In genomic region chr16:70696952-70697600, GRCh38 we compare ENCODE assay signal across 10 cellular contexts. TPM values are rescaled to one million over a fixed set of nuclear protein-coding genes. Genes with fewer than 3 reads are reported as not detected.
A peak's percentile ranks its signal among the peaks of the same experiment; 100 is the strongest.
DNase-seq lines count a peak whose midpoint lies in the region; ATAC-seq and TF ChIP-seq lines count a peak whose summit lies in the region.
"Had no signal": no experiment of that assay in that cellular context is flagged by ENCODE, and none has a peak within 500 bp of the region (broad histone marks: within the 10 kb centered on the region; RNA-seq: fewer than 3 reads in every experiment).

No MANE protein-coding gene starts in this region.

- H3K27ac ChIP-seq in left lung (peak overlapping the region; percentile 39 to 68), thyroid gland (peak overlapping the region in 2 of 3 donors; percentile 2 to 28), ovary (no peak overlapping the region)

- H3K4me1 Mint-ChIP-seq in activated CD8-positive, alpha-beta memory T cell treated with anti-CD3 and anti-CD28 coated beads, Interleukin-2, amount 10 ng/mL, durations not matched to agents 7 days and 5 days, result peaks cover 28% of the 10 kb centered on the region
- H3K4me1 Mint-ChIP-seq in activated T-helper 1 cell treated with anti-CD3 and anti-CD28 coated beads, Interleukin-12 subunit alpha, Interleukin-12 subunit beta, Interleukin-2, Interleukin-4 antibody, amounts not matched to agents 30 ng/mL and 10 ng/mL and 1 ng/mL, durations not matched to agents 14 hours and 24 hours and 36 hours (ENCODE audit: low read depth), result peaks cover 13% of the 10 kb centered on the region

- no peak for TF ChIP-seq EP300 in ovary (IDR thresholded peaks at IDR 0.05)

- 66 to 68% methylated on average over 16 to 17 of the region's 19 CpGs for WGBS in thyroid gland, 2 donors
- 88 to 92% (median 90%) methylated on average over 15 to 19 of the region's 19 CpGs for WGBS in ovary, 3 donors

- H3K9me3 Mint-ChIP-seq in activated CD8-positive, alpha-beta memory T cell treated with anti-CD3 and anti-CD28 coated beads, Interleukin-2, amount 10 ng/mL, durations not matched to agents 7 days and 5 days (ENCODE audit: low read depth), result no peaks in the 10 kb centered on the region
- no peaks in the 10 kb centered on the region for H3K9me3 Mint-ChIP-seq in activated T-helper 1 cell treated with anti-CD3 and anti-CD28 coated beads, Interleukin-12 subunit alpha, Interleukin-12 subunit beta, Interleukin-2, Interleukin-4 antibody, amounts not matched to agents 30 ng/mL and 10 ng/mL and 1 ng/mL, durations not matched to agents 14 hours and 24 hours and 36 hours

- H3K27me3 Mint-ChIP-seq in activated CD8-positive, alpha-beta memory T cell treated with anti-CD3 and anti-CD28 coated beads, Interleukin-2, amount 10 ng/mL, durations not matched to agents 7 days and 5 days, result no peaks in the 10 kb centered on the region
- H3K27me3 Mint-ChIP-seq in activated T-helper 1 cell treated with anti-CD3 and anti-CD28 coated beads, Interleukin-12 subunit alpha, Interleukin-12 subunit beta, Interleukin-2, Interleukin-4 antibody, amounts not matched to agents 30 ng/mL and 10 ng/mL and 1 ng/mL, durations not matched to agents 14 hours and 24 hours and 36 hours (ENCODE audit: insufficient read depth), result no peaks in the 10 kb centered on the region

- H3K36me3 ChIP-seq in left lung, result peaks cover 0 to 34% of the 10 kb centered on the region in 2 donors
- H3K36me3 ChIP-seq in thyroid gland, result peaks cover 0 to 4% of the 10 kb centered on the region in 2 donors
- H3K36me3 ChIP-seq in ovary, result no peaks in the 10 kb centered on the region

- intact Hi-C loops in activated T-helper 1 cell treated with anti-CD3 and anti-CD28 coated beads, Interleukin-12 subunit alpha, Interleukin-12 subunit beta, Interleukin-2, Interleukin-4 antibody, amounts not matched to agents 30 ng/mL and 10 ng/mL and 1 ng/mL, durations not matched to agents 14 hours and 24 hours and 36 hours (cut with micrococcal nuclease), result no loop called here
- intact Hi-C loops in left lung (cut with DNase I), result no loop called here
- intact Hi-C loops in thyroid gland (cut with DNase I), result no loop called here
- intact Hi-C loops in ovary (cut with DNase I), result no loop called here

- CTCF ChIA-PET in activated CD8-positive, alpha-beta memory T cell treated with anti-CD3 and anti-CD28 coated beads, Interleukin-2, amount 10 ng/mL, durations not matched to agents 7 days and 5 days (lab: Charles Lee), result interaction anchor here (1.4 to 2.7 kb wide), 2 partner anchors 18 to 74 kb away, joined by 6 to 23 read pairs; no protein-coding TSS in a partner anchor

- H3K4me3 Mint-ChIP-seq in activated CD8-positive, alpha-beta memory T cell treated with anti-CD3 and anti-CD28 coated beads, Interleukin-2, amount 10 ng/mL, durations not matched to agents 7 days and 5 days, result no peak overlapping the region
- H3K4me3 Mint-ChIP-seq in activated T-helper 1 cell treated with anti-CD3 and anti-CD28 coated beads, Interleukin-12 subunit alpha, Interleukin-12 subunit beta, Interleukin-2, Interleukin-4 antibody, amounts not matched to agents 30 ng/mL and 10 ng/mL and 1 ng/mL, durations not matched to agents 14 hours and 24 hours and 36 hours, result no peak overlapping the region

- no peaks in the 10 kb centered on the region for H3K36me3 Mint-ChIP-seq in activated CD8-positive, alpha-beta memory T cell treated with anti-CD3 and anti-CD28 coated beads, Interleukin-2, amount 10 ng/mL, durations not matched to agents 7 days and 5 days
- peaks cover 2% of the 10 kb centered on the region for H3K36me3 Mint-ChIP-seq in activated T-helper 1 cell treated with anti-CD3 and anti-CD28 coated beads, Interleukin-12 subunit alpha, Interleukin-12 subunit beta, Interleukin-2, Interleukin-4 antibody, amounts not matched to agents 30 ng/mL and 10 ng/mL and 1 ng/mL, durations not matched to agents 14 hours and 24 hours and 36 hours (ENCODE audit: low read depth)

- H3K4me1 ChIP-seq in left lung (peaks cover 38 to 68% of the 10 kb centered on the region in 2 donors), thyroid gland (peaks cover 8 to 66% of the 10 kb centered on the region in 2 donors), ovary (ENCODE audit: insufficient read depth) (peaks cover 32% of the 10 kb centered on the region)

- no peaks in the 10 kb centered on the region for H3K27me3 ChIP-seq in left lung
- no peaks in the 10 kb centered on the region for H3K27me3 ChIP-seq in thyroid gland
- no peaks in the 10 kb centered on the region for H3K27me3 ChIP-seq in ovary

- H3K9me3 ChIP-seq in left lung, result no peaks in the 10 kb centered on the region
- no peaks in the 10 kb centered on the region for H3K9me3 ChIP-seq in thyroid gland
- no peaks in the 10 kb centered on the region for H3K9me3 ChIP-seq in ovary

- peak overlapping the region; percentile 74 for H3K27ac Mint-ChIP-seq in activated CD8-positive, alpha-beta memory T cell treated with anti-CD3 and anti-CD28 coated beads, Interleukin-2, amount 10 ng/mL, durations not matched to agents 7 days and 5 days
- peak overlapping the region; percentile 62 for H3K27ac Mint-ChIP-seq in activated T-helper 1 cell treated with anti-CD3 and anti-CD28 coated beads, Interleukin-12 subunit alpha, Interleukin-12 subunit beta, Interleukin-2, Interleukin-4 antibody, amounts not matched to agents 30 ng/mL and 10 ng/mL and 1 ng/mL, durations not matched to agents 14 hours and 24 hours and 36 hours

- TF ChIP-seq CTCF in left lung (IDR thresholded peaks at IDR 0.05) (no peak), thyroid gland (IDR thresholded peaks at IDR 0.05) (no peak), ovary (IDR thresholded peaks at IDR 0.05) (no peak)

- DNase-seq in activated CD8-positive, alpha-beta memory T cell treated with anti-CD3 and anti-CD28 coated beads, Interleukin-2, amount 10 ng/mL, durations not matched to agents 7 days and 5 days, result peak; percentile 70
- no peak for DNase-seq in activated CD8-positive, alpha-beta memory T cell treated with anti-CD3 and anti-CD28 coated beads, Interleukin-2, amount 50 U/mL, for 48 hours
- no peak for DNase-seq in activated T-helper 1 cell treated with anti-CD3 and anti-CD28 coated beads, Interleukin-12 subunit alpha, Interleukin-12 subunit beta, Interleukin-2, Interleukin-4 antibody, amounts not matched to agents 30 ng/mL and 10 ng/mL and 1 ng/mL, durations not matched to agents 14 hours and 24 hours and 36 hours (ENCODE audit: low spot score)
- peak in 1 of 2 donors; percentile 65 for DNase-seq in left lung
- peak; percentile 63 for DNase-seq in thyroid gland
- no peak for DNase-seq in activated CD4-positive, CD25-positive, alpha-beta regulatory T cell (lab: John Stamatoyannopoulos, UW)
- DNase-seq in ovary, result no peak
- DNase-seq: anterior cingulate cortex, kidney glomerular epithelial cell had no signal

- H3K4me3 ChIP-seq in left lung, result no peak overlapping the region
- no peak overlapping the region for H3K4me3 ChIP-seq in thyroid gland (replicated peaks in 1 of 3)
- H3K4me3 ChIP-seq in ovary, result no peak overlapping the region

- TF ChIP-seq POLR2A in thyroid gland (IDR thresholded peaks at IDR 0.05) (no peak), ovary (IDR thresholded peaks at IDR 0.05) (no peak)

- ATAC-seq in activated CD8-positive, alpha-beta memory T cell treated with anti-CD3 and anti-CD28 coated beads, Interleukin-2, amount 10 ng/mL, durations not matched to agents 7 days and 5 days, result peak; percentile 38
- peak; percentile 70 for ATAC-seq in left lung
- ATAC-seq in GM18519 (IDR thresholded peaks at IDR 0.05; ENCODE audit: low FRiP score, unreplicated experiment), result no peak

RNA-seq across cellular contexts. Expression of gene MTSS2, which starts 11.2 kb away (rescaled TPM):
- total RNA-seq in activated CD8-positive, alpha-beta memory T cell treated with anti-CD3 and anti-CD28 coated beads, Interleukin-2, amount 10 ng/mL, durations not matched to agents 7 days and 5 days, result 1 to 10 TPM; 1.4 to 1.7 TPM
- 2.0 and 3.5 TPM in 2 replicates for total RNA-seq in activated T-helper 1 cell treated with anti-CD3 and anti-CD28 coated beads, Interleukin-12 subunit alpha, Interleukin-12 subunit beta, Interleukin-2, Interleukin-4 antibody, amounts not matched to agents 30 ng/mL and 10 ng/mL and 1 ng/mL, durations not matched to agents 14 hours and 24 hours and 36 hours
- total RNA-seq in left lung (10 to 100 TPM; 58.1 to 96.3 TPM), thyroid gland (10 to 100 TPM; 11.3 to 39.8 (median 26.7) TPM), ovary (10 to 100 TPM; 19.6 to 93.5 (median 40.2) TPM)
- 10 to 100 TPM in 1 of 2 donors, 1 to 10 TPM in 1; 8.4 to 52.5 TPM for polyA plus RNA-seq in ovary

RNA-seq across cellular contexts. Expression of gene IL34, which starts 50.7 kb away (rescaled TPM):
- total RNA-seq in activated CD8-positive, alpha-beta memory T cell treated with anti-CD3 and anti-CD28 coated beads, Interleukin-2, amount 10 ng/mL, durations not matched to agents 7 days and 5 days, result not detected
- total RNA-seq in activated T-helper 1 cell treated with anti-CD3 and anti-CD28 coated beads, Interleukin-12 subunit alpha, Interleukin-12 subunit beta, Interleukin-2, Interleukin-4 antibody, amounts not matched to agents 30 ng/mL and 10 ng/mL and 1 ng/mL, durations not matched to agents 14 hours and 24 hours and 36 hours, result not detected in 2 replicates
- 1 to 10 TPM; 2.1 to 4.1 TPM for total RNA-seq in left lung
- total RNA-seq in thyroid gland, result 1 to 10 TPM; 3.5 to 9.6 (median 5.0) TPM
- 1 to 10 TPM in 6 of 7 donors, under 1 TPM in 1; 0.91 to 4.0 (median 1.9) TPM for total RNA-seq in ovary
- 1 to 10 TPM in 1 of 2 donors, under 1 TPM in 1; 0.88 to 1.8 TPM for polyA plus RNA-seq in ovary

Comparison
In these comparisons a context has a peak if more than half of its experiments do, and no peak if none do; other contexts are left out.
1. DNase-seq: peak in activated CD8-positive, alpha-beta memory T cell treated with anti-CD3 and anti-CD28 coated beads, Interleukin-2, amount 10 ng/mL, durations not matched to agents 7 days and 5 days (single experiment) and thyroid gland (2 of 2); none in activated CD8-positive, alpha-beta memory T cell treated with anti-CD3 and anti-CD28 coated beads, Interleukin-2, amount 50 U/mL, for 48 hours (single experiment), activated T-helper 1 cell treated with anti-CD3 and anti-CD28 coated beads, Interleukin-12 subunit alpha, Interleukin-12 subunit beta, Interleukin-2, Interleukin-4 antibody, amounts not matched to agents 30 ng/mL and 10 ng/mL and 1 ng/mL, durations not matched to agents 14 hours and 24 hours and 36 hours (single experiment), activated CD4-positive, CD25-positive, alpha-beta regulatory T cell (0 of 4) and ovary (0 of 5).
2. H3K27ac ChIP-seq: peak in left lung (2 of 2) and thyroid gland (2 of 3); none in ovary (0 of 2).